In the genomic region with DNA sequence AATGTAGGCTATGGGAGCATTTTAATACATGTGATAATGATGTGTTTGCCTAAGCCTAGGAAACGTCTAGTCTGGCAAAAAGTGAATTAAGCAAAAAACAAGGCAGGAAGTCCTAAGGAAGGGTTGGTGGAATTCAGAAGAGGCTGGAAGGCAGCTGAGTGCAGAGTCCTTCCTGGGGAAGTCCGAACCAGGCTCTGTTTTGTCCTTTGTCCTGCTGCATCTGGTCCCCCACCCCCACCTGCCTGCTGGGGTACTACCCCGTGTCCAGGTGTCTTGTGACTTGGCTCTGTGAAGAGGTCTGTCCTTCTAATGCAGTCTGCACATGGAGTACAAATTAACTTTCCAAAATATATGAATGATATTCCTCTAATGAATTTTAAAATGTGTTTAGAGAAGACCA, we compare ENCODE assay signal across 13 cellular contexts. TPM values are rescaled to one million over a fixed set of nuclear protein-coding genes. Genes with fewer than 3 reads are reported as not detected.
DNase-seq lines count a peak whose midpoint lies in the region; ATAC-seq and TF ChIP-seq lines count a peak whose summit lies in the region.
"Had no signal": no experiment of that assay in that cellular context is flagged by ENCODE, and none has a peak within 500 bp of the region (broad histone marks: within the 10 kb centered on the region; RNA-seq: fewer than 3 reads in every experiment).

No MANE protein-coding gene starts in this region.

- H3K4me1 Mint-ChIP-seq in T-cell = peaks cover 7 to 20% (median 20%) of the 10 kb centered on the region in 3 donors

- TF ChIP-seq POLR2A in suprapubic skin (IDR thresholded peaks at IDR 0.05) = no peak

- H3K27ac Mint-ChIP-seq in T-cell = no peak overlapping the region
- H3K27ac Mint-ChIP-seq: effector memory CD8-positive, alpha-beta T cell; stimulated activated naive CD8-positive, alpha-beta T cell treated with anti-CD3 and anti-CD28 coated beads, Interleukin-15, amount 100 ng/mL, for 72 hours had no signal

- H3K9me3 ChIP-seq in thoracic aorta = no peaks in the 10 kb centered on the region
- no peaks in the 10 kb centered on the region for H3K9me3 ChIP-seq in suprapubic skin

- CTCF ChIA-PET in T-cell (lab: Charles Lee) = interaction anchor here in 1 of 2 donors (0.6 kb wide), 1 partner anchor 85 kb away, joined by 3 read pairs; no protein-coding TSS in a partner anchor

- H3K4me3 Mint-ChIP-seq in T-cell = peak overlapping the region in 2 of 3 donors; percentile 8 to 9

- peaks cover 21 to 64% of the 10 kb centered on the region in 2 donors for H3K27me3 Mint-ChIP-seq in T-cell

- H3K36me3 Mint-ChIP-seq in T-cell = no peaks in the 10 kb centered on the region

- TF ChIP-seq CTCF in thoracic aorta (IDR thresholded peaks at IDR 0.05) (no peak), suprapubic skin (IDR thresholded peaks at IDR 0.05) (no peak)

- peak; percentile 21 to 32 for DNase-seq in SHP77 (lab: John Stamatoyannopoulos, UW)
- no peak for DNase-seq in SHP77 treated with DMSO at 0.1 percent for 48 hours (lab: John Stamatoyannopoulos, UW)
- no peak for DNase-seq in T-cell
- DNase-seq in left kidney (ENCODE audit: low read depth, low spot score) = peak; percentile 69
- DNase-seq in thoracic aorta (ENCODE audit: low spot score) = no peak
- no peak for DNase-seq in stimulated activated CD4-positive, alpha-beta T cell treated with anti-CD3 and anti-CD28 coated beads, Interleukin-4, amount 100 ng/mL, for 1 hour
- DNase-seq in suprapubic skin (ENCODE audit: low spot score in 2 of 2) = no peak
- DNase-seq: activated T-cell treated with anti-CD3 and anti-CD28 coated beads, Interleukin-2, amount 50 U/mL, for 4 hours; effector memory CD8-positive, alpha-beta T cell; NCI-H1930; occipital lobe; stimulated activated naive CD8-positive, alpha-beta T cell treated with anti-CD3 and anti-CD28 coated beads, Interleukin-15, amount 100 ng/mL, for 72 hours had no signal

- H3K27ac ChIP-seq in thoracic aorta (peak overlapping the region; percentile 93 to 99), suprapubic skin (no peak overlapping the region)

- H3K9me3 Mint-ChIP-seq in T-cell = no peaks in the 10 kb centered on the region
- H3K9me3 Mint-ChIP-seq: activated T-cell treated with anti-CD3 and anti-CD28 coated beads, Interleukin-2, amount 50 U/mL, for 4 hours; effector memory CD8-positive, alpha-beta T cell; stimulated activated naive CD8-positive, alpha-beta T cell treated with anti-CD3 and anti-CD28 coated beads, Interleukin-15, amount 100 ng/mL, for 72 hours had no signal

- POLR2A ChIA-PET in T-cell (lab: Charles Lee) = no interaction called here

- H3K36me3 ChIP-seq in thoracic aorta (no peaks in the 10 kb centered on the region), suprapubic skin (no peaks in the 10 kb centered on the region)

- ATAC-seq in T-cell (replicated peaks in 1 of 4) = no peak
- ATAC-seq in thoracic aorta (ENCODE audit: insufficient number of reproducible peaks, low FRiP score, low read depth) = no peak
- ATAC-seq in HG03280 (IDR thresholded peaks at IDR 0.05; ENCODE audit: unreplicated experiment) = no peak
- ATAC-seq: activated T-cell treated with anti-CD3 and anti-CD28 coated beads, Interleukin-2, amount 50 U/mL, for 4 hours; effector memory CD8-positive, alpha-beta T cell; stimulated activated naive CD8-positive, alpha-beta T cell treated with anti-CD3 and anti-CD28 coated beads, Interleukin-15, amount 100 ng/mL, for 72 hours had no signal

- 25% methylated on average over 3 of the region's 3 CpGs for WGBS in suprapubic skin

- peak overlapping the region; percentile 93 for H3K4me3 ChIP-seq in thoracic aorta
- no peak overlapping the region for H3K4me3 ChIP-seq in suprapubic skin

- H3K4me1 ChIP-seq in thoracic aorta (ENCODE audit: control insufficient read depth in 1 of 2, low read depth in 2 of 2) = peaks cover 7 to 18% of the 10 kb centered on the region in 2 donors
- peaks cover 26% of the 10 kb centered on the region for H3K4me1 ChIP-seq in suprapubic skin

- TF ChIP-seq EP300 in suprapubic skin (IDR thresholded peaks at IDR 0.05) = no peak

- H3K27me3 ChIP-seq in thoracic aorta (replicated peaks; ENCODE audit: insufficient read depth) (no peaks in the 10 kb centered on the region), suprapubic skin (no peaks in the 10 kb centered on the region)

RNA-seq across cellular contexts. Expression of a gene that starts 1.6 kb away (rescaled TPM):
- total RNA-seq in T-cell (1 to 10 TPM; 1.3 to 2.8 (median 2.1) TPM), thoracic aorta (1,000 to 10,000 TPM; 1,436 to 1,719 TPM), suprapubic skin (10 to 100 TPM in 3 of 4 donors, 1 to 10 TPM in 1; 9.5 to 18.3 (median 13.2) TPM)

Comparison
In these comparisons a context has a peak if more than half of its experiments do, and no peak if none do; other contexts are left out.
1. DNase-seq: peak in SHP77 (2 of 2) and left kidney (single experiment); none in SHP77 treated with DMSO at 0.1 percent for 48 hours (single experiment), T-cell (0 of 34), thoracic aorta (single experiment), stimulated activated CD4-positive, alpha-beta T cell treated with anti-CD3 and anti-CD28 coated beads, Interleukin-4, amount 100 ng/mL, for 1 hour (single experiment) and suprapubic skin (0 of 2).
2. RNA of a gene that starts 1.6 kb away (total RNA-seq): 1,436 to 1,719 TPM in thoracic aorta; 9.5 to 18.3 TPM in suprapubic skin and 1.3 to 2.8 TPM in T-cell; every median in the first group is over 10 times any median in the second.